In the genomic region with DNA sequence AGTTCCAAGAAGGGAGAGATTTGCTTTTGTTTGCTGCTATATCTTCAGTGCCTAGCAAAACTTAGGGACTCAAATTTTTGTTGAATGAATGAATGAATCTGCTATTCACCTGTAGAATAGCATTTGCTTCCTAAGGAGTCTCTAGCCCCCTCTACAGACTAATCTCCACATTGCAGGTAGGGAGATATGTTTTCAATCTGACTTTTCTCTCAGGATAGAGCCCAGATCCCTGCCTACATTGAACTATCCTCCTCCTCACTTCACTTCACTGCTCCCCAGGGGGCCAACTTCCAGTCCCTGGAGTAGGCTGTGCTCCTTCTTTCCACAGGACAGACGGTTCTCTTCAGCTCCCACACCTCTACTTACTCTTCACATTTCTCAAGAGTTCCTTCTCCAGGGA, we compare ENCODE assay signal across 11 cellular contexts.
DNase-seq lines count a peak whose midpoint lies in the region; ATAC-seq and TF ChIP-seq lines count a peak whose summit lies in the region.
"Had no signal": no experiment of that assay in that cellular context is flagged by ENCODE, and none has a peak within 500 bp of the region (broad histone marks: within the 10 kb centered on the region; RNA-seq: fewer than 3 reads in every experiment).

No MANE protein-coding gene starts in this region.

- no peak overlapping the region for H3K4me3 ChIP-seq in AG09309 (ENCODE audit: control insufficient read depth, low read depth, low read length)
- no peak overlapping the region for H3K4me3 ChIP-seq in OCI-LY1 (ENCODE audit: low read depth, low read length, poor library complexity, severe bottlenecking)
- no peak overlapping the region for H3K4me3 ChIP-seq in fibroblast of mammary gland (ENCODE audit: control insufficient read depth, low read depth, low read length)
- no peak overlapping the region for H3K4me3 ChIP-seq in gastroesophageal sphincter
- H3K4me3 ChIP-seq: vagina had no signal

- H3K36me3 ChIP-seq in OCI-LY1 (ENCODE audit: insufficient read depth, low read length) (no peaks in the 10 kb centered on the region), gastroesophageal sphincter (no peaks in the 10 kb centered on the region)
- H3K36me3 ChIP-seq: vagina had no signal

- no peaks in the 10 kb centered on the region for H3F3A ChIP-seq in OCI-LY1 (ENCODE audit: insufficient read depth, low read length)

- no peak for TF ChIP-seq EP300 in gastroesophageal sphincter (IDR thresholded peaks at IDR 0.05)

- no peak overlapping the region for H2AFZ ChIP-seq in OCI-LY1 (ENCODE audit: low read length)

- 50% methylated on average over 1 of the region's 1 CpG; no CpG with 5 or more reads in 1 of the 2 donors for WGBS in gastroesophageal sphincter (ENCODE audit: low coverage in 1 of 2), 2 donors

- H3K27ac ChIP-seq in OCI-LY1 (ENCODE audit: low read depth, low read length, poor library complexity, severe bottlenecking) (no peak overlapping the region), gastroesophageal sphincter (no peak overlapping the region)
- H3K27ac ChIP-seq: vagina had no signal

- H3K9me2 ChIP-seq in OCI-LY1 (ENCODE audit: low read depth, low read length) = no peaks in the 10 kb centered on the region

- no peaks in the 10 kb centered on the region for H3K27me3 ChIP-seq in OCI-LY1 (ENCODE audit: insufficient read depth, low read length)
- H3K27me3 ChIP-seq in gastroesophageal sphincter = no peaks in the 10 kb centered on the region
- H3K27me3 ChIP-seq: vagina had no signal

- H4K20me1 ChIP-seq in OCI-LY1 (ENCODE audit: insufficient read depth, low read length) = no peaks in the 10 kb centered on the region

- H3K9me3 ChIP-seq in OCI-LY1 (ENCODE audit: low read length) (no peaks in the 10 kb centered on the region), gastroesophageal sphincter (no peaks in the 10 kb centered on the region)
- H3K9me3 ChIP-seq: vagina had no signal

- no peak for TF ChIP-seq POLR2A in gastroesophageal sphincter (IDR thresholded peaks at IDR 0.05)

- DNase-seq in AG09309 (ENCODE audit: low read depth) = no peak
- peak; percentile 14 for DNase-seq in GM20000 (ENCODE audit: low spot score)
- DNase-seq in fibroblast of mammary gland (ENCODE audit: low read depth) = peak; percentile 54
- DNase-seq in activated CD8-positive, alpha-beta memory T cell treated with anti-CD3 and anti-CD28 coated beads for 24 hours = no peak
- no peak for DNase-seq in NCI-H2227 treated with DMSO at 0.1 percent for 48 hours (lab: John Stamatoyannopoulos, UW)
- DNase-seq: stimulated activated CD4-positive, alpha-beta T cell treated with anti-CD3 and anti-CD28 coated beads, Interleukin-12 subunit alpha, Interleukin-12 subunit beta, amount 100 ng/mL, for 4 hours had no signal

- no peaks in the 10 kb centered on the region for H3K79me2 ChIP-seq in OCI-LY1 (ENCODE audit: insufficient read depth, low read length)

- TF ChIP-seq CTCF in AG09309 (IDR thresholded peaks at IDR 0.05; ENCODE audit: control insufficient read depth, insufficient read depth, low read depth, low read length, missing control alignments) (peak; percentile 57), GM20000 (IDR thresholded peaks at IDR 0.05; ENCODE audit: extremely low read depth, missing control alignments) (peak; percentile 23), OCI-LY1 (IDR thresholded peaks at IDR 0.05; ENCODE audit: low read length) (peak; percentile 46), fibroblast of mammary gland (conservative IDR thresholded peaks at IDR 0.05; ENCODE audit: control insufficient read depth, insufficient read depth, low read depth, low read length) (peak; percentile 78), gastroesophageal sphincter (IDR thresholded peaks at IDR 0.05) (peak in 1 of 4 experiments; percentile 14)

- no peak for ATAC-seq in gastroesophageal sphincter
- no peak for ATAC-seq in HG03280 (IDR thresholded peaks at IDR 0.05; ENCODE audit: unreplicated experiment)
- ATAC-seq: activated T-cell treated with anti-CD3 and anti-CD28 coated beads, Interleukin-2, amount 50 U/mL, for 72 hours had no signal

- H3K4me1 ChIP-seq in OCI-LY1 (ENCODE audit: insufficient read depth, low read length, severe bottlenecking) = no peaks in the 10 kb centered on the region
- H3K4me1 ChIP-seq in gastroesophageal sphincter = no peaks in the 10 kb centered on the region
- H3K4me1 ChIP-seq: vagina had no signal

- H3K4me2 ChIP-seq in OCI-LY1 (ENCODE audit: low read length) = no peak overlapping the region

- H3K9ac ChIP-seq in OCI-LY1 (ENCODE audit: low read length) = no peak overlapping the region

Comparison
In these comparisons a context has a peak if more than half of its experiments do, and no peak if none do; other contexts are left out.
1. DNase-seq: peak in GM20000 (single experiment) and fibroblast of mammary gland (single experiment); none in AG09309 (single experiment), activated CD8-positive, alpha-beta memory T cell treated with anti-CD3 and anti-CD28 coated beads for 24 hours (single experiment) and NCI-H2227 treated with DMSO at 0.1 percent for 48 hours (single experiment).